Comparison of ENCODE assay signal across 1 cellular context in genomic region chr12:75481013-75481705, GRCh38.
TF ChIP-seq lines count a peak whose summit lies in the region.

No MANE protein-coding gene starts in this region.

TF ChIP-seq in HepG2, 621 proteins besides CTCF, POLR2A, EP300 and RAD21:
- no peak for TF ChIP-seq ZNF232 (CRISPR knock-in tag; IDR thresholded peaks at IDR 0.05; ENCODE audit: borderline replicate concordance)
- TF ChIP-seq, protein P1, sequence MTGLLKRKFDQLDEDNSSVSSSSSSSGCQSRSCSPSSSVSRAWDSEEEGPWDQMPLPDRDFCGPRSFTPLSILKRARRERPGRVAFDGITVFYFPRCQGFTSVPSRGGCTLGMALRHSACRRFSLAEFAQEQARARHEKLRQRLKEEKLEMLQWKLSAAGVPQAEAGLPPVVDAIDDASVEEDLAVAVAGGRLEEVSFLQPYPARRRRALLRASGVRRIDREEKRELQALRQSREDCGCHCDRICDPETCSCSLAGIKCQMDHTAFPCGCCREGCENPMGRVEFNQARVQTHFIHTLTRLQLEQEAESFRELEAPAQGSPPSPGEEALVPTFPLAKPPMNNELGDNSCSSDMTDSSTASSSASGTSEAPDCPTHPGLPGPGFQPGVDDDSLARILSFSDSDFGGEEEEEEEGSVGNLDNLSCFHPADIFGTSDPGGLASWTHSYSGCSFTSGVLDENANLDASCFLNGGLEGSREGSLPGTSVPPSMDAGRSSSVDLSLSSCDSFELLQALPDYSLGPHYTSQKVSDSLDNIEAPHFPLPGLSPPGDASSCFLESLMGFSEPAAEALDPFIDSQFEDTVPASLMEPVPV (CRISPR knock-in tag; IDR thresholded peaks at IDR 0.05) = no peak
- TF ChIP-seq, protein P2, sequence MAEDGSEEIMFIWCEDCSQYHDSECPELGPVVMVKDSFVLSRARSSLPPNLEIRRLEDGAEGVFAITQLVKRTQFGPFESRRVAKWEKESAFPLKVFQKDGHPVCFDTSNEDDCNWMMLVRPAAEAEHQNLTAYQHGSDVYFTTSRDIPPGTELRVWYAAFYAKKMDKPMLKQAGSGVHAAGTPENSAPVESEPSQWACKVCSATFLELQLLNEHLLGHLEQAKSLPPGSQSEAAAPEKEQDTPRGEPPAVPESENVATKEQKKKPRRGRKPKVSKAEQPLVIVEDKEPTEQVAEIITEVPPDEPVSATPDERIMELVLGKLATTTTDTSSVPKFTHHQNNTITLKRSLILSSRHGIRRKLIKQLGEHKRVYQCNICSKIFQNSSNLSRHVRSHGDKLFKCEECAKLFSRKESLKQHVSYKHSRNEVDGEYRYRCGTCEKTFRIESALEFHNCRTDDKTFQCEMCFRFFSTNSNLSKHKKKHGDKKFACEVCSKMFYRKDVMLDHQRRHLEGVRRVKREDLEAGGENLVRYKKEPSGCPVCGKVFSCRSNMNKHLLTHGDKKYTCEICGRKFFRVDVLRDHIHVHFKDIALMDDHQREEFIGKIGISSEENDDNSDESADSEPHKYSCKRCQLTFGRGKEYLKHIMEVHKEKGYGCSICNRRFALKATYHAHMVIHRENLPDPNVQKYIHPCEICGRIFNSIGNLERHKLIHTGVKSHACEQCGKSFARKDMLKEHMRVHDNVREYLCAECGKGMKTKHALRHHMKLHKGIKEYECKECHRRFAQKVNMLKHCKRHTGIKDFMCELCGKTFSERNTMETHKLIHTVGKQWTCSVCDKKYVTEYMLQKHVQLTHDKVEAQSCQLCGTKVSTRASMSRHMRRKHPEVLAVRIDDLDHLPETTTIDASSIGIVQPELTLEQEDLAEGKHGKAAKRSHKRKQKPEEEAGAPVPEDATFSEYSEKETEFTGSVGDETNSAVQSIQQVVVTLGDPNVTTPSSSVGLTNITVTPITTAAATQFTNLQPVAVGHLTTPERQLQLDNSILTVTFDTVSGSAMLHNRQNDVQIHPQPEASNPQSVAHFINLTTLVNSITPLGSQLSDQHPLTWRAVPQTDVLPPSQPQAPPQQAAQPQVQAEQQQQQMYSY (CRISPR knock-in tag; IDR thresholded peaks at IDR 0.05) = no peak
- no peak for TF ChIP-seq SYNCRIP (IDR thresholded peaks at IDR 0.05; ENCODE audit: insufficient read depth, low read depth, low read length)
- TF ChIP-seq ADNP (CRISPR knock-in tag; IDR thresholded peaks at IDR 0.05) = no peak
- TF ChIP-seq MEIS1 (CRISPR knock-in tag; IDR thresholded peaks at IDR 0.05; ENCODE audit: borderline replicate concordance) = 0 out of 2 replicates have a peak, but pooled peaks have one; percentile 12
- no peak for TF ChIP-seq KAT8 (CRISPR knock-in tag; IDR thresholded peaks at IDR 0.05)
- no peak for TF ChIP-seq HCFC1 (IDR thresholded peaks at IDR 0.05; ENCODE audit: low read depth, low read length)
- no peak for TF ChIP-seq ZNF747 (CRISPR knock-in tag; IDR thresholded peaks at IDR 0.05; ENCODE audit: borderline replicate concordance)
